10 cellular contexts compared by ENCODE assay signal in genomic region chr22:29079218-29079901, GRCh38. TPM values are rescaled to one million over a fixed set of nuclear protein-coding genes. Genes with fewer than 3 reads are reported as not detected.
DNase-seq lines count a peak whose midpoint lies in the region; ATAC-seq and TF ChIP-seq lines count a peak whose summit lies in the region.
"Had no signal": no experiment of that assay in that cellular context is flagged by ENCODE, and none has a peak within 500 bp of the region (broad histone marks: within the 10 kb centered on the region; RNA-seq: fewer than 3 reads in every experiment).

No MANE protein-coding gene starts in this region.

- ATAC-seq in left lung (no peak), GM18867 (IDR thresholded peaks at IDR 0.05; ENCODE audit: unreplicated experiment) (no peak)
- no peak for ATAC-seq in activated T-cell treated with anti-CD3 and anti-CD28 coated beads, Interleukin-2, amount 50 U/mL, for 72 hours (replicated peaks in 1 of 2)
- ATAC-seq: stimulated activated naive CD8-positive, alpha-beta T cell treated with anti-CD3 and anti-CD28 coated beads, Interleukin-15, Interleukin-2, amounts not matched to agents 100 U/mL and 50 U/mL, for 24 hours had no signal

- H3K9me3 Mint-ChIP-seq in activated T-cell treated with anti-CD3 and anti-CD28 coated beads, Interleukin-2, amount 50 U/mL, for 72 hours, result no peaks in the 10 kb centered on the region

- peak overlapping the region; percentile 3 to 7 for H3K27ac ChIP-seq in left lung
- H3K27ac ChIP-seq: parathyroid adenoma had no signal

- no peak overlapping the region for H3K4me3 ChIP-seq in left lung

- H3K27me3 ChIP-seq in left lung, result peaks cover 0 to 11% of the 10 kb centered on the region in 2 donors

- no peaks in the 10 kb centered on the region for H3K36me3 Mint-ChIP-seq in activated T-cell treated with anti-CD3 and anti-CD28 coated beads, Interleukin-2, amount 50 U/mL, for 72 hours (ENCODE audit: insufficient read depth in 2 of 2)

- H3K36me3 ChIP-seq in left lung, result no peaks in the 10 kb centered on the region

- H3K4me1 ChIP-seq in left lung, result peaks cover 3 to 36% of the 10 kb centered on the region in 2 donors
- H3K4me1 ChIP-seq: parathyroid adenoma had no signal

- H3K27ac Mint-ChIP-seq in activated T-cell treated with anti-CD3 and anti-CD28 coated beads, Interleukin-2, amount 50 U/mL, for 72 hours, result no peak overlapping the region

- peak; percentile 71 for DNase-seq in COLO668 (lab: John Stamatoyannopoulos, UW; ENCODE audit: unreplicated experiment)
- peak; percentile 86 for DNase-seq in NCI-H1092 (lab: John Stamatoyannopoulos, UW)
- DNase-seq in OCI-M1 (lab: John Stamatoyannopoulos, UW), result peak; percentile 67
- no peak for DNase-seq in left lung
- no peak for DNase-seq in AG08396 (ENCODE audit: low spot score)
- no peak for DNase-seq in activated T-cell treated with anti-CD3 and anti-CD28 coated beads, Interleukin-2, amount 50 U/mL, for 72 hours
- DNase-seq in DMS53 treated with DMSO at 0.1 percent for 48 hours (lab: John Stamatoyannopoulos, UW; ENCODE audit: unreplicated experiment), result no peak
- DNase-seq: stimulated activated naive CD8-positive, alpha-beta T cell treated with anti-CD3 and anti-CD28 coated beads, Interleukin-15, Interleukin-2, amounts not matched to agents 100 U/mL and 50 U/mL, for 24 hours had no signal

- intact Hi-C loops in left lung (cut with DNase I), result no loop called here

- no peak overlapping the region for H3K4me3 Mint-ChIP-seq in activated T-cell treated with anti-CD3 and anti-CD28 coated beads, Interleukin-2, amount 50 U/mL, for 72 hours

- no peaks in the 10 kb centered on the region for H3K9me3 ChIP-seq in left lung

- H3K27me3 Mint-ChIP-seq in activated T-cell treated with anti-CD3 and anti-CD28 coated beads, Interleukin-2, amount 50 U/mL, for 72 hours (ENCODE audit: low read depth), result peaks cover 25% of the 10 kb centered on the region

- no peaks in the 10 kb centered on the region for H3K4me1 Mint-ChIP-seq in activated T-cell treated with anti-CD3 and anti-CD28 coated beads, Interleukin-2, amount 50 U/mL, for 72 hours (ENCODE audit: low read depth)

- no peak for TF ChIP-seq CTCF in left lung (IDR thresholded peaks at IDR 0.05)

RNA-seq across cellular contexts. Expression of gene KREMEN1, which starts 6.5 kb away (rescaled TPM):
- total RNA-seq in left lung, result 10 to 100 TPM; 24.6 to 42.3 TPM
- total RNA-seq in activated T-cell treated with anti-CD3 and anti-CD28 coated beads, Interleukin-2, amount 50 U/mL, for 72 hours, result under 1 TPM; 0.09 to 0.53 TPM

RNA-seq across cellular contexts. Expression of gene C22orf31, which starts 17.7 kb away (rescaled TPM):
- total RNA-seq in left lung, result under 1 TPM in 1 of 2 donors, not detected in 1; 0.29 TPM
- not detected for total RNA-seq in activated T-cell treated with anti-CD3 and anti-CD28 coated beads, Interleukin-2, amount 50 U/mL, for 72 hours

Comparison
In these comparisons a context has a peak if more than half of its experiments do, and no peak if none do; other contexts are left out.
1. DNase-seq: peak in COLO668 (single experiment), NCI-H1092 (single experiment) and OCI-M1 (single experiment); none in left lung (0 of 2), AG08396 (single experiment), activated T-cell treated with anti-CD3 and anti-CD28 coated beads, Interleukin-2, amount 50 U/mL, for 72 hours (0 of 2) and DMS53 treated with DMSO at 0.1 percent for 48 hours (single experiment).
2. RNA of gene KREMEN1, which starts 6.5 kb away (total RNA-seq): 24.6 to 42.3 TPM in left lung; 0.09 to 0.53 TPM in activated T-cell treated with anti-CD3 and anti-CD28 coated beads, Interleukin-2, amount 50 U/mL, for 72 hours; every median in the first group is over 10 times any median in the second.